In the genomic region with DNA sequence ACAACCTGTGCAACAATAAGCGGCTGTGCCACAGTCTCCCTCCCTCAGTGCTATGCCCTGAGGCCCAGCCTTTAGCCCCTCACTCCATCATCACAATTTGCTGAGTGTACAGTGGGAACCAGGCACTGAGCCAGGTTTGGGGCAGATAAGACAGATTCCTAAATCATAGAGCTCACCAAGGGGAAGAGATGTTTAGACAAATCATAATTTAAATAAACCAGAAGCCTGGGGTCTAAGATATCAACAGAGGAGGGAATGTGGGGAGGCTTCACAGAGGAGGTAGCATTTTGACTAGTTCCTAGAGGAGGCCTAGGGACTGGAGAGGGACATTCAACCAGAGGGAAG, we compare ENCODE assay signal across 19 cellular contexts.
"Had no signal": no experiment of that assay in that cellular context is flagged by ENCODE, and none has a peak within 500 bp of the region (broad histone marks: within the 10 kb centered on the region; RNA-seq: fewer than 3 reads in every experiment).

No MANE protein-coding gene starts in this region.

- H3K27ac ChIP-seq: gastrocnemius medialis, neural progenitor cell, pancreas, suprapubic skin had no signal

- H3K4me3 ChIP-seq: gastrocnemius medialis, heart left ventricle, neural progenitor cell, pancreas, suprapubic skin, upper lobe of left lung had no signal

- H3K27me3 ChIP-seq: gastrocnemius medialis, heart left ventricle, neural progenitor cell, pancreas, suprapubic skin, upper lobe of left lung had no signal

- DNase-seq: activated CD4-positive, alpha-beta T cell treated with anti-CD3 and anti-CD28 coated beads for 1 hour; activated CD4-positive, alpha-beta T cell treated with anti-CD3 and anti-CD28 coated beads, Interleukin-2, amount 50 U/mL, for 4 hours; activated naive CD4-positive, alpha-beta T cell treated with anti-CD3 and anti-CD28 coated beads, Interleukin-2, amount 10 ng/mL, durations not matched to agents 7 days and 5 days; central memory CD4-positive, alpha-beta T cell; cortex of kidney; effector CD4-positive, alpha-beta T cell; gastrocnemius medialis; heart left ventricle; immature natural killer cell; mammary epithelial cell; naive B cell; pancreas; stimulated activated CD4-positive, alpha-beta T cell treated with anti-CD3 and anti-CD28 coated beads, Interleukin-2, amount 100 ng/mL, for 48 hours; stimulated activated naive CD4-positive, alpha-beta T cell treated with Interleukin-2 at 50 U/mL for 16 hours; T-cell; T-helper 9 cell; upper lobe of left lung had no signal

- H3K4me1 ChIP-seq: gastrocnemius medialis, pancreas had no signal

- H3K9ac ChIP-seq: neural progenitor cell had no signal

- H3K9me3 ChIP-seq: gastrocnemius medialis, heart left ventricle, pancreas, suprapubic skin, upper lobe of left lung had no signal

- ATAC-seq: gastrocnemius medialis, T-cell had no signal

- H3K36me3 ChIP-seq: neural progenitor cell, pancreas had no signal
